23 cellular contexts compared by ENCODE assay signal in genomic region chr17:18228176-18228682, GRCh38. TPM values are rescaled to one million over a fixed set of nuclear protein-coding genes. Genes with fewer than 3 reads are reported as not detected.
DNase-seq lines count a peak whose midpoint lies in the region; ATAC-seq, FAIRE-seq and TF ChIP-seq lines count a peak whose summit lies in the region.
"Had no signal": no experiment of that assay in that cellular context is flagged by ENCODE, and none has a peak within 500 bp of the region (broad histone marks: within the 10 kb centered on the region; RNA-seq: fewer than 3 reads in every experiment).

No MANE protein-coding gene starts in this region.

- H3K36me3 ChIP-seq in HepG2 (replicated peaks in 1 of 2; ENCODE audit: control insufficient read depth in 1 of 2, insufficient read depth in 2 of 2, low read length in 2 of 2) (peaks cover 4 to 8% of the 10 kb centered on the region in 2 experiments; a peak in 4 of 5 replicates), right lobe of liver (no peaks in the 10 kb centered on the region)
- H3K36me3 ChIP-seq: breast epithelium, colonic mucosa, gastrocnemius medialis, HAP-1 had no signal

- 86% methylated on average over 8 of the region's 10 CpGs for WGBS in HepG2 (ENCODE audit: low lambda C conversion rate)
- 95% methylated on average over 8 of the region's 10 CpGs for WGBS in right lobe of liver (ENCODE audit: insufficient coverage, low coverage, low lambda C conversion rate, missing lambda C conversion rate)

- FAIRE-seq in HepG2 (lab: Jason Lieb, UNC): no peak
- FAIRE-seq: GM12878 had no signal

- TF ChIP-seq CTCF in HepG2 (CRISPR knock-in tag; IDR thresholded peaks at IDR 0.05) (no peak), right lobe of liver (IDR thresholded peaks at IDR 0.05) (no peak)

- in situ Hi-C loops in HepG2 (cut with HindIII; ENCODE audit: extremely low pct_ligation_motif_present, low pct_unique_long_range_greater_than_20kb): no loop called here

- TF ChIP-seq EP300 in HepG2 (IDR thresholded peaks at IDR 0.05; ENCODE audit: low read depth in 2 of 2, low read length in 2 of 2): no peak
- TF ChIP-seq EP300 in HepG2 (CRISPR knock-in tag; IDR thresholded peaks at IDR 0.05; ENCODE audit: borderline replicate concordance): no peak

- H3K9ac ChIP-seq in HepG2 (ENCODE audit: insufficient read depth, low read depth, low read length): no peak overlapping the region

- H3K27ac ChIP-seq in HepG2 (ENCODE audit: extremely low read length, insufficient read depth, low read length) (no peak overlapping the region), right lobe of liver (no peak overlapping the region), angular gyrus (ENCODE audit: low read depth, low read length) (peak overlapping the region; percentile 99), temporal lobe (ENCODE audit: low read depth, low read length) (peak overlapping the region; percentile 100)
- H3K27ac ChIP-seq: BLaER1 treated with 17β-estradiol and CSF1 and Interleukin-3, amounts not matched to agents 10 nM and 100 nM; breast epithelium; colonic mucosa; gastrocnemius medialis had no signal

- CTCF ChIA-PET in HepG2 (lab: Yijun Ruan, JAX; ENCODE audit: low intra/inter-chr PET ratio, low total read pairs): no interaction called here

- no TSS peak for BruUV-seq in HepG2 (replicated peaks; lab: Mats Ljungman, UMichigan)

- H4K20me1 ChIP-seq in HepG2 (ENCODE audit: insufficient read depth, low read length): peaks cover 4% of the 10 kb centered on the region; the same call in 1 of the 2 replicates

- intact Hi-C loops in HepG2 (cut with micrococcal nuclease; ENCODE audit: unreplicated experiment): no loop called here
- intact Hi-C loops in right lobe of liver (cut with DNase I): no loop called here

- peaks cover 21% of the 10 kb centered on the region for H3K79me2 ChIP-seq in HepG2 (ENCODE audit: insufficient read depth, low read length)

- no peak overlapping the region for H2AFZ ChIP-seq in HepG2 (ENCODE audit: low read length)

- no peak for TF ChIP-seq RAD21 in HepG2 (CRISPR knock-in tag; IDR thresholded peaks at IDR 0.05)

- DNase-seq in HepG2 (ENCODE audit: low spot score) (no peak), right lobe of liver (no peak), medulla oblongata (ENCODE audit: extremely low spot score) (peak; percentile 36), NCI-H526 treated with DMSO at 0.1 percent for 48 hours (lab: John Stamatoyannopoulos, UW) (no peak)
- DNase-seq: activated CD4-positive, alpha-beta memory T cell treated with anti-CD3 and anti-CD28 coated beads, Interleukin-2, amount 10 ng/mL, durations not matched to agents 7 days and 5 days; activated effector memory CD4-positive, alpha-beta T cell treated with anti-CD3 and anti-CD28 coated beads, Interleukin-2, amount 50 U/mL, for 16 hours; Calu3; colonic mucosa; gastrocnemius medialis; left ventricle myocardium superior; midbrain; MM.1S; NCI-H1436; NCI-H510A had no signal

- ATAC-seq in HepG2 (no peak), right lobe of liver (no peak), HG03159 (IDR thresholded peaks at IDR 0.05; ENCODE audit: unreplicated experiment) (no peak), HG02885 (IDR thresholded peaks at IDR 0.05; ENCODE audit: poor library complexity, unreplicated experiment) (no peak)
- ATAC-seq: gastrocnemius medialis; GM12878; left ventricle myocardium superior; naive thymus-derived CD8-positive, alpha-beta T cell had no signal

- TF ChIP-seq POLR2A in HepG2 (IDR thresholded peaks at IDR 0.05; ENCODE audit: insufficient read depth in 1 of 2, low read depth in 2 of 2, low read length in 2 of 2) (no peak), right lobe of liver (IDR thresholded peaks at IDR 0.05) (no peak)

- H3K9me3 ChIP-seq in HepG2 (ENCODE audit: low read length) (no peaks in the 10 kb centered on the region), right lobe of liver (no peaks in the 10 kb centered on the region)
- H3K9me3 ChIP-seq: BLaER1 treated with 17β-estradiol and CSF1 and Interleukin-3, amounts not matched to agents 10 nM and 100 nM; breast epithelium; colonic mucosa; gastrocnemius medialis; HAP-1 had no signal

- H3K4me2 ChIP-seq in HepG2 (ENCODE audit: low read depth, low read length): no peak overlapping the region; the same call in 1 of the 2 replicates

- no peak overlapping the region for H3K4me3 ChIP-seq in HepG2 (replicated peaks in 1 of 3; ENCODE audit: insufficient read depth in 1 of 3, low read depth in 2 of 3, low read length in 3 of 3)
- H3K4me3 ChIP-seq in right lobe of liver: no peak overlapping the region
- H3K4me3 ChIP-seq: BLaER1 treated with 17β-estradiol and CSF1 and Interleukin-3, amounts not matched to agents 10 nM and 100 nM; breast epithelium; colonic mucosa; gastrocnemius medialis; GM12878; HAP-1 had no signal

- H3K27me3 ChIP-seq in HepG2 (ENCODE audit: control insufficient read depth in 1 of 2, insufficient read depth in 2 of 2, low read length in 2 of 2) (no peaks in the 10 kb centered on the region; a peak in 1 of 5 replicates), right lobe of liver (no peaks in the 10 kb centered on the region)
- H3K27me3 ChIP-seq: BLaER1 treated with 17β-estradiol and CSF1 and Interleukin-3, amounts not matched to agents 10 nM and 100 nM; breast epithelium; colonic mucosa; gastrocnemius medialis had no signal

- H3K4me1 ChIP-seq in HepG2 (ENCODE audit: insufficient read depth, low read length) (peaks cover 54% of the 10 kb centered on the region), right lobe of liver (no peaks in the 10 kb centered on the region)

- POLR2A ChIA-PET in HepG2 (lab: Yijun Ruan, JAX): interaction anchor here (1.3 kb wide), 1 partner anchor 37 kb away, joined by 3 read pairs; no protein-coding TSS in a partner anchor

RNA-seq across cellular contexts. Expression of gene LLGL1, which starts 2.8 kb away (rescaled TPM):
- total RNA-seq in HepG2 (2016; rRNA removed; fragmentation: Illumina TruSeq; extraction: Trizol) (15.3 and 19.7 TPM in 2 replicates), right lobe of liver (1 to 10 TPM; 2.0 to 8.6 (median 2.8) TPM), temporal lobe (27.5 TPM)
- 2.3 and 2.6 TPM in 2 replicates for total RNA-seq in HepG2 (2016; cell fraction: cytosol; rRNA removed; fragmentation: Illumina TruSeq; extraction: Trizol; ENCODE audit: low read depth)
- 15.3 and 17.1 TPM in 2 replicates for total RNA-seq in HepG2 (2016; cell fraction: insoluble cytoplasmic fraction; rRNA removed; fragmentation: Illumina TruSeq; extraction: Trizol)
- 8.6 and 9.8 TPM in 2 replicates for total RNA-seq in HepG2 (2016; cell fraction: membrane; rRNA removed; fragmentation: Illumina TruSeq; extraction: Trizol)
- total RNA-seq in HepG2 (2016; cell fraction: nucleus; rRNA removed; fragmentation: Illumina TruSeq; extraction: Trizol): 8.6 and 10.2 TPM in 2 replicates
- polyA plus RNA-seq in HepG2 (2011; rRNA removed): 15.0 and 18.8 TPM in 2 replicates
- polyA plus RNA-seq in HepG2 (2011; cell fraction: cytosol; rRNA removed): 10.4 and 17.8 TPM in 2 replicates
- 32.9 and 37.7 TPM in 2 replicates for polyA plus RNA-seq in HepG2 (2011; cell fraction: nucleus; rRNA removed)
- 7.1 and 9.0 TPM in 2 replicates for polyA plus RNA-seq in HepG2 (2012)
- polyA plus RNA-seq in HepG2 (2016; cell fraction: cytosol; fragmentation: Illumina TruSeq; extraction: Trizol; ENCODE audit: low read depth): 1.6 and 1.8 TPM in 2 replicates
- polyA plus RNA-seq in HepG2 (2016; cell fraction: insoluble cytoplasmic fraction; fragmentation: Illumina TruSeq; extraction: Trizol; ENCODE audit: low read depth): 13.7 and 17.7 TPM in 2 replicates
- 5.4 and 6.6 TPM in 2 replicates for polyA plus RNA-seq in HepG2 (2016; cell fraction: membrane; fragmentation: Illumina TruSeq; extraction: Trizol; ENCODE audit: low read depth)
- 15.0 and 16.9 TPM in 2 replicates for polyA plus RNA-seq in HepG2 (2016; cell fraction: nucleus; fragmentation: Illumina TruSeq; extraction: Trizol; ENCODE audit: insufficient read depth, low read depth)
- 19.0 and 51.1 TPM in 2 replicates for polyA minus RNA-seq in HepG2 (2011; rRNA and poly(A)+ RNA removed; ENCODE audit: low replicate concordance)
- 11.7 and 14.3 TPM in 2 replicates for polyA minus RNA-seq in HepG2 (2011; cell fraction: cytosol; rRNA and poly(A)+ RNA removed)
- polyA minus RNA-seq in HepG2 (2011; cell fraction: nucleus; rRNA and poly(A)+ RNA removed): 8.6 and 10.4 TPM in 2 replicates

RNA-seq across cellular contexts. Expression of gene FLII, which starts 30.3 kb away (rescaled TPM):
- total RNA-seq in HepG2 (2016; rRNA removed; fragmentation: Illumina TruSeq; extraction: Trizol): 130 and 135 TPM in 2 replicates
- 20.5 and 23.1 TPM in 2 replicates for total RNA-seq in HepG2 (2016; cell fraction: cytosol; rRNA removed; fragmentation: Illumina TruSeq; extraction: Trizol; ENCODE audit: low read depth)
- total RNA-seq in HepG2 (2016; cell fraction: insoluble cytoplasmic fraction; rRNA removed; fragmentation: Illumina TruSeq; extraction: Trizol): 123 and 124 TPM in 2 replicates
- 56.6 and 58.5 TPM in 2 replicates for total RNA-seq in HepG2 (2016; cell fraction: membrane; rRNA removed; fragmentation: Illumina TruSeq; extraction: Trizol)
- total RNA-seq in HepG2 (2016; cell fraction: nucleus; rRNA removed; fragmentation: Illumina TruSeq; extraction: Trizol): 79.3 and 83.0 TPM in 2 replicates
- 303 and 324 TPM in 2 replicates for polyA plus RNA-seq in HepG2 (2011; rRNA removed)
- 189 and 265 TPM in 2 replicates for polyA plus RNA-seq in HepG2 (2011; cell fraction: cytosol; rRNA removed)
- polyA plus RNA-seq in HepG2 (2011; cell fraction: nucleus; rRNA removed): 685 and 845 TPM in 2 replicates
- polyA plus RNA-seq in HepG2 (2012): 108 and 130 TPM in 2 replicates
- 15.6 and 17.4 TPM in 2 replicates for polyA plus RNA-seq in HepG2 (2016; cell fraction: cytosol; fragmentation: Illumina TruSeq; extraction: Trizol; ENCODE audit: low read depth)
- polyA plus RNA-seq in HepG2 (2016; cell fraction: insoluble cytoplasmic fraction; fragmentation: Illumina TruSeq; extraction: Trizol; ENCODE audit: low read depth): 140 and 172 TPM in 2 replicates
- 37.0 and 39.8 TPM in 2 replicates for polyA plus RNA-seq in HepG2 (2016; cell fraction: membrane; fragmentation: Illumina TruSeq; extraction: Trizol; ENCODE audit: low read depth)
- polyA plus RNA-seq in HepG2 (2016; cell fraction: nucleus; fragmentation: Illumina TruSeq; extraction: Trizol; ENCODE audit: insufficient read depth, low read depth): 198 and 202 TPM in 2 replicates
- polyA minus RNA-seq in HepG2 (2011; rRNA and poly(A)+ RNA removed; ENCODE audit: low replicate concordance): 413 and 442 TPM in 2 replicates
- polyA minus RNA-seq in HepG2 (2011; cell fraction: cytosol; rRNA and poly(A)+ RNA removed): 159 and 175 TPM in 2 replicates
- polyA minus RNA-seq in HepG2 (2011; cell fraction: nucleus; rRNA and poly(A)+ RNA removed): 95.7 and 108 TPM in 2 replicates
- 100 to 1,000 TPM in 4 of 6 experiments, 10 to 100 TPM in 2; 89.0 to 171 (median 116) TPM for total RNA-seq in right lobe of liver
- total RNA-seq in temporal lobe: 38.1 TPM

RNA-seq across cellular contexts. Expression of gene MIEF2, which starts 32.2 kb away (rescaled TPM):
- total RNA-seq in HepG2 (2016; rRNA removed; fragmentation: Illumina TruSeq; extraction: Trizol) (8.0 and 8.2 TPM in 2 replicates), right lobe of liver (10 to 100 TPM in 1 of 6 experiments, 1 to 10 TPM in 5; 5.9 to 10.6 (median 7.1) TPM), temporal lobe (22.4 TPM)
- 1.4 and 1.9 TPM in 2 replicates for total RNA-seq in HepG2 (2016; cell fraction: cytosol; rRNA removed; fragmentation: Illumina TruSeq; extraction: Trizol; ENCODE audit: low read depth)
- total RNA-seq in HepG2 (2016; cell fraction: insoluble cytoplasmic fraction; rRNA removed; fragmentation: Illumina TruSeq; extraction: Trizol): 6.8 and 9.6 TPM in 2 replicates
- 2.5 and 2.9 TPM in 2 replicates for total RNA-seq in HepG2 (2016; cell fraction: membrane; rRNA removed; fragmentation: Illumina TruSeq; extraction: Trizol)
- total RNA-seq in HepG2 (2016; cell fraction: nucleus; rRNA removed; fragmentation: Illumina TruSeq; extraction: Trizol): 11.8 and 12.5 TPM in 2 replicates
- polyA plus RNA-seq in HepG2 (2011; rRNA removed): 6.0 and 9.5 TPM in 2 replicates
- polyA plus RNA-seq in HepG2 (2011; cell fraction: cytosol; rRNA removed): 10.8 and 16.3 TPM in 2 replicates
- polyA plus RNA-seq in HepG2 (2011; cell fraction: nucleus; rRNA removed): 40.2 and 48.1 TPM in 2 replicates
- polyA plus RNA-seq in HepG2 (2012): 4.3 and 5.9 TPM in 2 replicates
- 0.40 and 0.46 TPM in 2 replicates for polyA plus RNA-seq in HepG2 (2016; cell fraction: cytosol; fragmentation: Illumina TruSeq; extraction: Trizol; ENCODE audit: low read depth)
- 3.5 and 3.7 TPM in 2 replicates for polyA plus RNA-seq in HepG2 (2016; cell fraction: insoluble cytoplasmic fraction; fragmentation: Illumina TruSeq; extraction: Trizol; ENCODE audit: low read depth)
- 1.1 and 1.2 TPM in 2 replicates for polyA plus RNA-seq in HepG2 (2016; cell fraction: membrane; fragmentation: Illumina TruSeq; extraction: Trizol; ENCODE audit: low read depth)
- polyA plus RNA-seq in HepG2 (2016; cell fraction: nucleus; fragmentation: Illumina TruSeq; extraction: Trizol; ENCODE audit: insufficient read depth, low read depth): 8.4 and 11.9 TPM in 2 replicates
- polyA minus RNA-seq in HepG2 (2011; rRNA and poly(A)+ RNA removed; ENCODE audit: low replicate concordance): 12.7 and 29.1 TPM in 2 replicates
- 7.4 and 9.1 TPM in 2 replicates for polyA minus RNA-seq in HepG2 (2011; cell fraction: cytosol; rRNA and poly(A)+ RNA removed)
- 18.0 and 20.5 TPM in 2 replicates for polyA minus RNA-seq in HepG2 (2011; cell fraction: nucleus; rRNA and poly(A)+ RNA removed)

RNA-seq across cellular contexts. Expression of gene ALKBH5, which starts 44.6 kb away (rescaled TPM):
- total RNA-seq in HepG2 (2016; rRNA removed; fragmentation: Illumina TruSeq; extraction: Trizol) (68.9 and 77.9 TPM in 2 replicates), right lobe of liver (10 to 100 TPM; 57.5 to 71.8 (median 66.1) TPM), temporal lobe (41.8 TPM)
- total RNA-seq in HepG2 (2016; cell fraction: cytosol; rRNA removed; fragmentation: Illumina TruSeq; extraction: Trizol; ENCODE audit: low read depth): 33.0 and 40.4 TPM in 2 replicates
- 67.3 and 68.1 TPM in 2 replicates for total RNA-seq in HepG2 (2016; cell fraction: insoluble cytoplasmic fraction; rRNA removed; fragmentation: Illumina TruSeq; extraction: Trizol)
- total RNA-seq in HepG2 (2016; cell fraction: membrane; rRNA removed; fragmentation: Illumina TruSeq; extraction: Trizol): 116 and 133 TPM in 2 replicates
- 33.2 and 35.5 TPM in 2 replicates for total RNA-seq in HepG2 (2016; cell fraction: nucleus; rRNA removed; fragmentation: Illumina TruSeq; extraction: Trizol)
- 76.9 and 81.4 TPM in 2 replicates for polyA plus RNA-seq in HepG2 (2011; rRNA removed)
- 86.0 TPM in 2 replicates for polyA plus RNA-seq in HepG2 (2011; cell fraction: cytosol; rRNA removed)
- polyA plus RNA-seq in HepG2 (2011; cell fraction: nucleus; rRNA removed): 33.7 and 38.7 TPM in 2 replicates
- polyA plus RNA-seq in HepG2 (2012): 40.0 and 40.1 TPM in 2 replicates
- 28.2 and 39.0 TPM in 2 replicates for polyA plus RNA-seq in HepG2 (2016; cell fraction: cytosol; fragmentation: Illumina TruSeq; extraction: Trizol; ENCODE audit: low read depth)
- polyA plus RNA-seq in HepG2 (2016; cell fraction: insoluble cytoplasmic fraction; fragmentation: Illumina TruSeq; extraction: Trizol; ENCODE audit: low read depth): 72.9 and 78.4 TPM in 2 replicates
- 87.0 and 103 TPM in 2 replicates for polyA plus RNA-seq in HepG2 (2016; cell fraction: membrane; fragmentation: Illumina TruSeq; extraction: Trizol; ENCODE audit: low read depth)
- polyA plus RNA-seq in HepG2 (2016; cell fraction: nucleus; fragmentation: Illumina TruSeq; extraction: Trizol; ENCODE audit: insufficient read depth, low read depth): 49.9 and 55.5 TPM in 2 replicates
- 171 and 230 TPM in 2 replicates for polyA minus RNA-seq in HepG2 (2011; rRNA and poly(A)+ RNA removed; ENCODE audit: low replicate concordance)
- polyA minus RNA-seq in HepG2 (2011; cell fraction: cytosol; rRNA and poly(A)+ RNA removed): 93.0 and 100 TPM in 2 replicates
- polyA minus RNA-seq in HepG2 (2011; cell fraction: nucleus; rRNA and poly(A)+ RNA removed): 24.7 and 35.2 TPM in 2 replicates

Comparison
In these comparisons a context has a peak if more than half of its experiments do, and no peak if none do; other contexts are left out.
1. H3K27ac ChIP-seq: peak in angular gyrus (single experiment) and temporal lobe (single experiment); none in HepG2 (single experiment) and right lobe of liver (0 of 3).